12 cellular contexts compared by ENCODE assay signal in the genomic region with DNA sequence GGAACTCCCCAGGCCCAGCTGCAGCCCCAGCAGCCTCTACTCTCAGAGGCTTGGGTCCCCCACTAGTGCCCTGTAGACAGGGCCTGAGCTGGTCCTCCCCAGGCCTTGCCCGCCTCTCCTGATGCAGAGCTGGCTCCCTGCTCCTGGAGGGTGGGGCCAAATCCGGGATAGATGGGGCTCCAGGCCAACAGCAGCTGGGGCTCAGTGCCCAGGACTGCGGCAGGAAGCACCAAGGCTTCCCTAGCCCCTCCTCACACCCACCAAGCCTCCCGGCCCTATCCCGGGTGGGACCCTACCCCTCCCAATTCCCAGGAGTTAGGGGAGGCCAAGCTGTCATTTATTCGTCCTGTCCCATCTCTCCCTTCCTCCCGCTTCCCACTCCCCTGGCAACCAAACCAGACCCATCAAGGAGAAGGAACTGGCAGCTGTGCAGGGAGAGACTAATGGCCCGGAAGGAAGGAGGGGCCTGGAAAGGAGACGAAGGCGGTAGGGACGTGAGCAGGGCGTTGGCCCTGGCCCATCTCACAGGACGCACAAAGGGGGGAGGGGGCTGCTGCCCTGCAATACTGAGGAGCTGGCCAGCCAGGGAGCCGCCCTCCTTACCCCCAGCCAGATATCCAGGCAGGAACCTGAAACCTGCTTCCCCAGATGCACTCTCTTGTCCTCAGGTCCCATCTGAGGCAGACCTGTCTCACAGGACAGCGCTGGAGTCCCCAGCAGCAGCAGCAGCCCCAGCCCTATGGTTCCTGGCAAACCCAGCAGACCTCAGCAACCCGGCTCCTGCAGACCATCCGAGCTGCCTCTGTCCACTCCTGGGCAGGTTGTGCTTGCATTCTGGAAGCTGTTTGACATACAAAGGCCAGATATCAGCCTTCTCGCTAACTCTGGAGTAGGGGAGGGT. TPM values are rescaled to one million over a fixed set of nuclear protein-coding genes. Genes with fewer than 3 reads are reported as not detected.
DNase-seq lines count a peak whose midpoint lies in the region; ATAC-seq and TF ChIP-seq lines count a peak whose summit lies in the region.
"Had no signal": no experiment of that assay in that cellular context is flagged by ENCODE, and none has a peak within 500 bp of the region (broad histone marks: within the 10 kb centered on the region; RNA-seq: fewer than 3 reads in every experiment).

No MANE protein-coding gene starts in this region.

- no peak for DNase-seq in PC-3
- DNase-seq in right atrium auricular region (ENCODE audit: low spot score), result peak; percentile 66
- peak; percentile 73 for DNase-seq in spleen
- no peak for DNase-seq in SW 1271 (lab: John Stamatoyannopoulos, UW)
- no peak for DNase-seq in HPDE6-E6E7 (ENCODE audit: extremely low spot score)
- DNase-seq in activated CD4-positive, alpha-beta memory T cell treated with anti-CD3 and anti-CD28 coated beads for 36 hours, result no peak
- DNase-seq: T-helper 2 cell, transverse colon had no signal

- no peaks in the 10 kb centered on the region for H3K36me3 ChIP-seq in HUES64 (ENCODE audit: insufficient read depth, low read length)
- no peaks in the 10 kb centered on the region for H3K36me3 ChIP-seq in PC-3 (ENCODE audit: low read depth, low read length)
- H3K36me3 ChIP-seq in right atrium auricular region, result no peaks in the 10 kb centered on the region
- no peaks in the 10 kb centered on the region for H3K36me3 ChIP-seq in spleen
- H3K36me3 ChIP-seq: transverse colon had no signal

- H3K4me3 Mint-ChIP-seq in activated CD4-positive, alpha-beta memory T cell treated with anti-CD3 and anti-CD28 coated beads for 36 hours, result no peak overlapping the region
- H3K4me3 Mint-ChIP-seq: central memory CD8-positive, alpha-beta T cell; neural crest cell had no signal

- H3K9me3 ChIP-seq in HUES64 (ENCODE audit: insufficient read depth, low read depth, low read length) (no peaks in the 10 kb centered on the region), PC-3 (ENCODE audit: low read length) (no peaks in the 10 kb centered on the region), right atrium auricular region (no peaks in the 10 kb centered on the region), spleen (no peaks in the 10 kb centered on the region)
- H3K9me3 ChIP-seq: transverse colon had no signal

- WGBS in HUES64, result 25% methylated on average over 18 of the region's 18 CpGs
- 33 to 53% (median 45%) methylated on average over 17 to 18 of the region's 18 CpGs for WGBS in spleen, 5 donors

- no peaks in the 10 kb centered on the region for H3F3A ChIP-seq in PC-3 (ENCODE audit: low read length, unreplicated experiment)

- H3K4me1 ChIP-seq in HUES64 (ENCODE audit: insufficient read depth, low read length), result peaks cover 17% of the 10 kb centered on the region; the same call in 1 of the 2 replicates
- H3K4me1 ChIP-seq in PC-3 (ENCODE audit: insufficient read depth, low read length), result peaks cover 12% of the 10 kb centered on the region
- H3K4me1 ChIP-seq in right atrium auricular region, result peaks cover 0 to 37% of the 10 kb centered on the region in 2 donors
- H3K4me1 ChIP-seq in spleen, result peaks cover 10 to 54% (median 34%) of the 10 kb centered on the region in 6 donors

- peaks cover 12% of the 10 kb centered on the region for H3K4me1 Mint-ChIP-seq in activated CD4-positive, alpha-beta memory T cell treated with anti-CD3 and anti-CD28 coated beads for 36 hours (ENCODE audit: low read depth)
- H3K4me1 Mint-ChIP-seq: central memory CD8-positive, alpha-beta T cell had no signal

- intact Hi-C loops in PC-3 (cut with micrococcal nuclease), result no loop called here
- intact Hi-C loops in spleen (cut with DNase I; ENCODE audit: low total_unique reads), result no loop called here
- intact Hi-C loops in activated CD4-positive, alpha-beta memory T cell treated with anti-CD3 and anti-CD28 coated beads for 36 hours (cut with micrococcal nuclease), result no loop called here

- BruUV-seq in PC-3 (replicated peaks; lab: Mats Ljungman, UMichigan), result no TSS peak

- H4K20me1 ChIP-seq in PC-3 (ENCODE audit: low read length), result no peaks in the 10 kb centered on the region

- H3K27me3 ChIP-seq in HUES64 (ENCODE audit: insufficient read depth, low read length) (peaks cover 74% of the 10 kb centered on the region), PC-3 (ENCODE audit: low read length) (no peaks in the 10 kb centered on the region), right atrium auricular region (peaks cover 20 to 30% of the 10 kb centered on the region in 2 donors), spleen (replicated peaks in 1 of 7) (peaks cover 17 to 84% (median 40%) of the 10 kb centered on the region in 7 donors)

- H3K9me3 Mint-ChIP-seq in activated CD4-positive, alpha-beta memory T cell treated with anti-CD3 and anti-CD28 coated beads for 36 hours, result no peaks in the 10 kb centered on the region
- H3K9me3 Mint-ChIP-seq: central memory CD8-positive, alpha-beta T cell; neural crest cell had no signal

- TF ChIP-seq POLR2A in spleen (IDR thresholded peaks at IDR 0.05), result no peak

- ATAC-seq in PC-3 (peak; percentile 8; the same call in 1 of the 2 replicates), HG02798 (IDR thresholded peaks at IDR 0.05; ENCODE audit: poor library complexity, unreplicated experiment) (no peak)

- H3K79me2 ChIP-seq in PC-3 (ENCODE audit: low read length), result no peaks in the 10 kb centered on the region

- no peaks in the 10 kb centered on the region for H3K36me3 Mint-ChIP-seq in activated CD4-positive, alpha-beta memory T cell treated with anti-CD3 and anti-CD28 coated beads for 36 hours

- peaks cover 41% of the 10 kb centered on the region for H3K27me3 Mint-ChIP-seq in activated CD4-positive, alpha-beta memory T cell treated with anti-CD3 and anti-CD28 coated beads for 36 hours

- H3K4me3 ChIP-seq in HUES64 (ENCODE audit: low read length) (peak overlapping the region; percentile 31; the same call in 1 of the 2 replicates), PC-3 (ENCODE audit: low read length) (no peak overlapping the region), right atrium auricular region (peak overlapping the region in 1 of 2 donors; percentile 25), spleen (peak overlapping the region in 1 of 8 donors; percentile 16)
- H3K4me3 ChIP-seq: transverse colon had no signal

- POLR2A ChIA-PET in PC-3 (lab: Charles Lee; ENCODE audit: unreplicated experiment), result interaction anchor here (0.5 kb wide), 1 partner anchor 19 kb away, joined by 3 read pairs; no protein-coding TSS in a partner anchor
- POLR2A ChIA-PET in activated CD4-positive, alpha-beta memory T cell treated with anti-CD3 and anti-CD28 coated beads for 36 hours (lab: Charles Lee), result interaction anchor here (0.6 to 0.9 kb wide), 2 partner anchors 50 to 56 kb away, joined by 3 read pairs; no protein-coding TSS in a partner anchor

- H3K4me2 ChIP-seq in PC-3 (ENCODE audit: low read length), result no peak overlapping the region

- TF ChIP-seq CTCF in PC-3 (conservative IDR thresholded peaks at IDR 0.05; ENCODE audit: low read depth, low read length), result no peak
- TF ChIP-seq CTCF in right atrium auricular region (IDR thresholded peaks at IDR 0.05), result no peak
- no peak for TF ChIP-seq CTCF in spleen (IDR thresholded peaks at IDR 0.05 in 8 of 11, conservative IDR thresholded peaks at IDR 0.05 in 3 of 11)

- H3K27ac Mint-ChIP-seq in activated CD4-positive, alpha-beta memory T cell treated with anti-CD3 and anti-CD28 coated beads for 36 hours, result no peak overlapping the region

- H3K9ac ChIP-seq in HUES64 (ENCODE audit: low read depth, low read length), result no peak overlapping the region
- H3K9ac ChIP-seq in PC-3 (ENCODE audit: low read length), result no peak overlapping the region

- no peak overlapping the region for H2AFZ ChIP-seq in PC-3 (ENCODE audit: low read length)

- no peak overlapping the region for H3K27ac ChIP-seq in HUES64 (ENCODE audit: low read depth, low read length)
- no peak overlapping the region for H3K27ac ChIP-seq in PC-3 (ENCODE audit: low read length)
- H3K27ac ChIP-seq in right atrium auricular region, result no peak overlapping the region
- H3K27ac ChIP-seq in spleen, result peak overlapping the region in 5 of 8 donors; percentile 30 to 40 (median 33)
- H3K27ac ChIP-seq: transverse colon had no signal

- no peaks in the 10 kb centered on the region for H3K9me2 ChIP-seq in PC-3 (replicated peaks; ENCODE audit: low read length)

- CTCF ChIA-PET in PC-3 (lab: Charles Lee), result interaction anchor here (0.6 kb wide), 1 partner anchor 29 kb away, joined by 3 read pairs; no protein-coding TSS in a partner anchor
- CTCF ChIA-PET in activated CD4-positive, alpha-beta memory T cell treated with anti-CD3 and anti-CD28 coated beads for 36 hours (lab: Charles Lee), result interaction anchor here (0.7 to 16.1 kb wide), 7 partner anchors 11 to 221 kb away, joined by 3 to 234 read pairs (median 82); partner anchors contain the start of genes C1QL4 and DNAJC22

RNA-seq across cellular contexts. Expression of gene PRPH, which starts 1.6 kb away (rescaled TPM):
- 0.80 TPM for polyA plus RNA-seq in HUES64 (2013, experiment 1 of 2)
- polyA plus RNA-seq in HUES64 (2013, experiment 2 of 2), result 1.3 TPM
- total RNA-seq in PC-3 (2014; rRNA removed), result 0.15 TPM in 1 of 2 replicates, not detected in the other
- total RNA-seq in right atrium auricular region, result under 1 TPM in 1 of 2 donors, not detected in 1; 0.75 TPM
- total RNA-seq in spleen, result 1 to 10 TPM in 3 of 7 donors, under 1 TPM in 4; 0.26 to 2.6 (median 0.98) TPM
- polyA plus RNA-seq in spleen, result 1 to 10 TPM in 2 of 3 donors, under 1 TPM in 1; 0.67 to 3.0 (median 2.5) TPM
- total RNA-seq in activated CD4-positive, alpha-beta memory T cell treated with anti-CD3 and anti-CD28 coated beads for 36 hours, result not detected

RNA-seq across cellular contexts. Expression of gene TUBA1C, which starts 28.4 kb away (rescaled TPM):
- 677 TPM for polyA plus RNA-seq in HUES64 (2013, experiment 1 of 2)
- polyA plus RNA-seq in HUES64 (2013, experiment 2 of 2), result 683 TPM
- total RNA-seq in PC-3 (2014; rRNA removed) (1,285 and 1,376 TPM in 2 replicates), right atrium auricular region (100 to 1,000 TPM in 1 of 2 donors, 10 to 100 TPM in 1; 64.4 to 145 TPM), spleen (10 to 100 TPM; 36.3 to 71.7 (median 57.4) TPM)
- 10 to 100 TPM; 44.0 to 89.6 (median 82.0) TPM for polyA plus RNA-seq in spleen
- 100 to 1,000 TPM; 353 to 360 TPM for total RNA-seq in activated CD4-positive, alpha-beta memory T cell treated with anti-CD3 and anti-CD28 coated beads for 36 hours

RNA-seq across cellular contexts. Expression of gene TROAP, which starts 29.7 kb away (rescaled TPM):
- polyA plus RNA-seq in HUES64 (2013, experiment 1 of 2), result 36.7 TPM
- 39.3 TPM for polyA plus RNA-seq in HUES64 (2013, experiment 2 of 2)
- total RNA-seq in PC-3 (2014; rRNA removed) (99.2 and 103 TPM in 2 replicates), right atrium auricular region (under 1 TPM in 1 of 2 donors, not detected in 1; 0.48 TPM), spleen (10 to 100 TPM in 1 of 7 donors, 1 to 10 TPM in 6; 2.5 to 11.9 (median 4.0) TPM)
- polyA plus RNA-seq in spleen, result 10 to 100 TPM in 1 of 3 donors, 1 to 10 TPM in 2; 3.2 to 10.8 (median 4.8) TPM
- 10 to 100 TPM; 57.7 to 64.9 TPM for total RNA-seq in activated CD4-positive, alpha-beta memory T cell treated with anti-CD3 and anti-CD28 coated beads for 36 hours

RNA-seq across cellular contexts. Expression of gene C1QL4, which starts 43.7 kb away (rescaled TPM):
- 1.1 TPM for polyA plus RNA-seq in HUES64 (2013, experiment 1 of 2)
- polyA plus RNA-seq in HUES64 (2013, experiment 2 of 2), result 3.9 TPM
- 5.3 and 6.9 TPM in 2 replicates for total RNA-seq in PC-3 (2014; rRNA removed)
- total RNA-seq in right atrium auricular region, result not detected
- total RNA-seq in spleen, result not detected
- polyA plus RNA-seq in spleen, result not detected
- total RNA-seq in activated CD4-positive, alpha-beta memory T cell treated with anti-CD3 and anti-CD28 coated beads for 36 hours, result not detected
- total RNA-seq: transverse colon had no signal

RNA-seq across cellular contexts. Expression of gene DNAJC22, which starts 53.4 kb away (rescaled TPM):
- polyA plus RNA-seq in HUES64 (2013, experiment 1 of 2), result 0.35 TPM
- polyA plus RNA-seq in HUES64 (2013, experiment 2 of 2), result 0.57 TPM
- total RNA-seq in PC-3 (2014; rRNA removed) (12.9 and 16.8 TPM in 2 replicates), right atrium auricular region (1 to 10 TPM in 1 of 2 donors, under 1 TPM in 1; 0.93 to 1.2 TPM), spleen (1 to 10 TPM in 2 of 7 donors, under 1 TPM in 5; 0.43 to 1.9 (median 0.89) TPM)
- under 1 TPM; 0.10 to 0.48 (median 0.20) TPM for polyA plus RNA-seq in spleen
- under 1 TPM in 1 of 2 experiments, not detected in 1; 0.10 TPM for total RNA-seq in activated CD4-positive, alpha-beta memory T cell treated with anti-CD3 and anti-CD28 coated beads for 36 hours

Comparison
In these comparisons a context has a peak if more than half of its experiments do, and no peak if none do; other contexts are left out.
1. H3K27ac ChIP-seq: peak in spleen (5 of 8); none in HUES64 (single experiment), PC-3 (single experiment) and right atrium auricular region (0 of 2).
2. DNase-seq: peak in right atrium auricular region (single experiment) and spleen (single experiment); none in PC-3 (single experiment), SW 1271 (0 of 2), HPDE6-E6E7 (single experiment) and activated CD4-positive, alpha-beta memory T cell treated with anti-CD3 and anti-CD28 coated beads for 36 hours (single experiment).